ENCODE assay signal across 19 cellular contexts in genomic region chr2:119693967-119694366, GRCh38. TPM values are rescaled to one million over a fixed set of nuclear protein-coding genes. Genes with fewer than 3 reads are reported as not detected.
DNase-seq lines count a peak whose midpoint lies in the region; ATAC-seq, FAIRE-seq and TF ChIP-seq lines count a peak whose summit lies in the region.
"Had no signal": no experiment of that assay in that cellular context is flagged by ENCODE, and none has a peak within 500 bp of the region (broad histone marks: within the 10 kb centered on the region; RNA-seq: fewer than 3 reads in every experiment).

No MANE protein-coding gene starts in this region.

- no peak for TF ChIP-seq POLR2A in erythroblast (IDR thresholded peaks at IDR 0.05; ENCODE audit: low read length)

- peak overlapping the region; percentile 36 to 85 (median 74); a peak in 20 of 22 replicates for H3K4me2 ChIP-seq in BLaER1 treated with 17β-estradiol and CSF1 and Interleukin-3, amounts not matched to agents 10 nM and 100 nM
- H3K4me2 ChIP-seq in neural cell (ENCODE audit: low read length), result no peak overlapping the region
- H3K4me2 ChIP-seq: PC-9 had no signal

- H3K4me3 ChIP-seq in BLaER1 treated with 17β-estradiol and CSF1 and Interleukin-3, amounts not matched to agents 10 nM and 100 nM, result no peak overlapping the region
- H3K4me3 ChIP-seq in bronchial epithelial cell (ENCODE audit: low read depth, low read length), result no peak overlapping the region
- H3K4me3 ChIP-seq in neural cell (ENCODE audit: low read length), result no peak overlapping the region
- H3K4me3 ChIP-seq: PC-9, SK-N-MC had no signal

- ATAC-seq in GM21576 (IDR thresholded peaks at IDR 0.05; ENCODE audit: unreplicated experiment) (no peak), GM19395 (IDR thresholded peaks at IDR 0.05; ENCODE audit: unreplicated experiment) (no peak)
- ATAC-seq: HCT116 had no signal

- H3K79me2 ChIP-seq in neural cell (replicated peaks; ENCODE audit: insufficient read depth, low read length), result no peaks in the 10 kb centered on the region

- peak overlapping the region in 3 of 11 experiments; percentile 7 to 57 (median 39); a peak in 1 of 22 replicates for H3K9ac ChIP-seq in BLaER1 treated with 17β-estradiol and CSF1 and Interleukin-3, amounts not matched to agents 10 nM and 100 nM
- H3K9ac ChIP-seq in neural cell (ENCODE audit: low read length), result peak overlapping the region; percentile 47

- TF ChIP-seq CTCF in bronchial epithelial cell (IDR thresholded peaks at IDR 0.05; ENCODE audit: insufficient read depth, low read length, severe bottlenecking) (no peak), neural cell (IDR thresholded peaks at IDR 0.05; ENCODE audit: poor library complexity, severe bottlenecking) (no peak)

- no peaks in the 10 kb centered on the region for H3K9me3 ChIP-seq in BLaER1 treated with 17β-estradiol and CSF1 and Interleukin-3, amounts not matched to agents 10 nM and 100 nM (replicated peaks in 1 of 11)
- no peaks in the 10 kb centered on the region for H3K9me3 ChIP-seq in neural cell (ENCODE audit: low read length)

- no peaks in the 10 kb centered on the region for H3K27me3 ChIP-seq in BLaER1 treated with 17β-estradiol and CSF1 and Interleukin-3, amounts not matched to agents 10 nM and 100 nM
- H3K27me3 ChIP-seq in bronchial epithelial cell (ENCODE audit: control insufficient read depth, insufficient read depth, low read length) (no peaks in the 10 kb centered on the region), neural cell (ENCODE audit: insufficient read depth, low read depth, low read length) (no peaks in the 10 kb centered on the region)

- no peaks in the 10 kb centered on the region for H3F3A ChIP-seq in neural cell (ENCODE audit: insufficient read depth, low read length, poor library complexity, severe bottlenecking)

- H3K4me1 ChIP-seq in BLaER1 treated with 17β-estradiol and CSF1 and Interleukin-3, amounts not matched to agents 10 nM and 100 nM, result peaks cover 46 to 53% (median 51%) of the 10 kb centered on the region in 10 experiments

- no peaks in the 10 kb centered on the region; a peak in 1 of 22 replicates for H4K20me1 ChIP-seq in BLaER1 treated with 17β-estradiol and CSF1 and Interleukin-3, amounts not matched to agents 10 nM and 100 nM
- no peaks in the 10 kb centered on the region for H4K20me1 ChIP-seq in neural cell (ENCODE audit: insufficient read depth)

- no peaks in the 10 kb centered on the region for H3K9me2 ChIP-seq in neural cell (ENCODE audit: insufficient read depth, low read length)

- no peak overlapping the region for H2AFZ ChIP-seq in neural cell (ENCODE audit: low read depth, low read length)
- H2AFZ ChIP-seq: PC-9 had no signal

- no peak for TF ChIP-seq EP300 in neural cell (conservative IDR thresholded peaks at IDR 0.05; ENCODE audit: poor library complexity, severe bottlenecking)

- TF ChIP-seq RAD21 in neural cell (conservative IDR thresholded peaks at IDR 0.05), result no peak

- peaks cover 6 to 18% (median 11%) of the 10 kb centered on the region in 11 experiments; a peak in 21 of 22 replicates for H3K36me3 ChIP-seq in BLaER1 treated with 17β-estradiol and CSF1 and Interleukin-3, amounts not matched to agents 10 nM and 100 nM
- H3K36me3 ChIP-seq in bronchial epithelial cell (ENCODE audit: control insufficient read depth, insufficient read depth, low read length) (no peaks in the 10 kb centered on the region), neural cell (ENCODE audit: insufficient read depth, low read length) (no peaks in the 10 kb centered on the region)

- DNase-seq in HTR-8/SVneo (ENCODE audit: insufficient read length, low spot score) (no peak), bronchial epithelial cell (ENCODE audit: low read depth) (no peak), DMS 273 treated with DMSO at 0.1 percent for 48 hours (lab: John Stamatoyannopoulos, UW) (no peak), erythroblast (lab: John Stamatoyannopoulos, UW) (no peak)
- DNase-seq: Calu3, DMS79 treated with DMSO at 0.1 percent for 48 hours, KG1, NCI-H1105, NCI-H1694 treated with DMSO at 0.1 percent for 48 hours, NCI-H446, PC-9 had no signal

- peak overlapping the region in 3 of 11 experiments; percentile 44 to 57 (median 53); a peak in 2 of 22 replicates for H3K27ac ChIP-seq in BLaER1 treated with 17β-estradiol and CSF1 and Interleukin-3, amounts not matched to agents 10 nM and 100 nM
- H3K27ac ChIP-seq in neural cell (ENCODE audit: low read length), result no peak overlapping the region
- H3K27ac ChIP-seq: PC-9, SK-N-MC had no signal

- FAIRE-seq in HTR-8/SVneo (lab: Jason Lieb, UNC) (peak; percentile 99), bronchial epithelial cell (lab: Jason Lieb, UNC) (peak; percentile 98)
- FAIRE-seq: A204.1, G401.6 had no signal

TF ChIP-seq in neural cell, 6 proteins besides CTCF, POLR2A, EP300 and RAD21:
- TF ChIP-seq SMC3 (conservative IDR thresholded peaks at IDR 0.05; ENCODE audit: poor library complexity), result no peak

RNA-seq across cellular contexts. Expression of gene TMEM177, which starts 15.0 kb away (rescaled TPM):
- total RNA-seq in bronchial epithelial cell, result 6.6 and 9.6 TPM in 2 replicates
- polyA plus RNA-seq in neural cell, result 10.0 and 18.0 TPM in 2 replicates
- polyA minus RNA-seq in neural cell, result 10.9 and 12.9 TPM in 2 replicates
